In the genomic region with DNA sequence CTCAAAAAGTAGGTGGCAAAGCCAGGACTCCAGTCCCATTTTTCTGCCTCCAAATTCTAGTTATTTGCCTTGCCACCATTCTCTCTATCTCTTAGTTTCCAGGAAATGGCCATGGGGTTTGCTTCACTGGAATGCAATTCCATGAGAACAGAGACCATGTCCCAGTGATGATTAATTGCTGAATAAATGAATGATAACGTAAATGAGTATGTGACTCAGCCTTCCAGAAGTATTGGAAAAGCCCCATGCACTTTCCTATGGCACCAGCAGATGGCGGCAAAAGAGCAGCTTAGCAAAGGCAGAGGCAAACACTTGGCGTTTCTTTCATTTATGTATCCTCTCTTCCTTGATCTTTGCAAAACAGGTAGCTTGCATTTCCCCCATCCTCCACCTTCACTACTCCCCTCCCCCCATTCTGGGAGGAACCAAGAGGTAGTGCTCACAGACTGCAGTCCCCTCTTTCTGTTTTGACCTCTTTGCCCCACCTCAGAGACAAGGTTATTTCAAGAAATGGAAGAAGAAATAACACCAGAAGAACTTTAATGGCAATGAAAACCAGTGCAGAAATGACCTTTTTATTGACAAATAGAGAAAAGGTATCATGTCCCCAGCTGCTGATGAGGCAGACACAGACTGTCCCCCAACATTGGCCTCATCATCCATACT, we compare ENCODE assay signal across 8 cellular contexts. TPM values are rescaled to one million over a fixed set of nuclear protein-coding genes. Genes with fewer than 3 reads are reported as not detected.
DNase-seq lines count a peak whose midpoint lies in the region; ATAC-seq and TF ChIP-seq lines count a peak whose summit lies in the region.

No MANE protein-coding gene starts in this region.

- H3K9me2 ChIP-seq in PC-3 (replicated peaks; ENCODE audit: low read length), result no peaks in the 10 kb centered on the region

- H3K4me3 ChIP-seq in PC-3 (ENCODE audit: low read length) (no peak overlapping the region), osteoblast (ENCODE audit: insufficient read depth, low read length) (no peak overlapping the region), tibial nerve (no peak overlapping the region)

- DNase-seq in CD1c-positive myeloid dendritic cell (ENCODE audit: extremely low spot score) (peak; percentile 58), PC-3 (peak; percentile 98), activated T-helper 1 cell treated with Interleukin-2 at 50 U/mL for 16 hours (ENCODE audit: low read depth) (peak; percentile 20), fibroblast of the conjunctiva (ENCODE audit: low read depth) (peak; percentile 70), osteoblast (ENCODE audit: insufficient read length, low spot score, missing footprints) (peak; percentile 90), tibial nerve (ENCODE audit: low spot score in 2 of 2) (peak; percentile 77 to 89)

- no peak for TF ChIP-seq EP300 in tibial nerve (IDR thresholded peaks at IDR 0.05)

- intact Hi-C loops in PC-3 (cut with micrococcal nuclease), result loop anchor here (1.0 to 10.0 kb wide), 6 partner anchors 37 to 1828 kb away; no protein-coding TSS in a partner anchor

- H3K4me2 ChIP-seq in PC-3 (ENCODE audit: low read length) (peak overlapping the region; percentile 63), osteoblast (ENCODE audit: insufficient read depth, low read length) (peak overlapping the region; percentile 2)

- H3K79me2 ChIP-seq in PC-3 (ENCODE audit: low read length) (0 out of 2 replicates have a peak, but pooled peaks cover 4% of the 10 kb centered on the region), osteoblast (ENCODE audit: insufficient read depth, low read length) (no peaks in the 10 kb centered on the region)

- WGBS in tibial nerve, 2 donors, result 0 to 1% methylated on average over 3 of the region's 3 CpGs

- CTCF ChIA-PET in PC-3 (lab: Charles Lee), result interaction anchor here (0.5 to 1.0 kb wide), 8 partner anchors 38 to 1465 kb away, joined by 3 to 8 read pairs (median 4); no protein-coding TSS in a partner anchor

- H3K9me3 ChIP-seq in PC-3 (ENCODE audit: low read length) (no peaks in the 10 kb centered on the region), osteoblast (ENCODE audit: low read depth, low read length) (no peaks in the 10 kb centered on the region), tibial nerve (no peaks in the 10 kb centered on the region)

- H3K36me3 ChIP-seq in PC-3 (ENCODE audit: low read depth, low read length) (no peaks in the 10 kb centered on the region), osteoblast (ENCODE audit: insufficient read depth, low read length) (no peaks in the 10 kb centered on the region), tibial nerve (no peaks in the 10 kb centered on the region)

- ATAC-seq in HG03280 (IDR thresholded peaks at IDR 0.05; ENCODE audit: unreplicated experiment), result peak; percentile 54
- ATAC-seq in PC-3, result peak; percentile 44
- no peak for ATAC-seq in GM19397 (IDR thresholded peaks at IDR 0.05; ENCODE audit: unreplicated experiment)

- no TSS peak for BruUV-seq in PC-3 (replicated peaks; lab: Mats Ljungman, UMichigan)

- POLR2A ChIA-PET in PC-3 (lab: Charles Lee; ENCODE audit: unreplicated experiment), result interaction anchor here (0.6 kb wide), 1 partner anchor 1613 kb away, joined by 6 read pairs; no protein-coding TSS in a partner anchor

- H4K20me1 ChIP-seq in PC-3 (ENCODE audit: low read length), result no peaks in the 10 kb centered on the region
- no peaks in the 10 kb centered on the region for H4K20me1 ChIP-seq in osteoblast (ENCODE audit: insufficient read depth, low read length)

- TF ChIP-seq POLR2A in tibial nerve (IDR thresholded peaks at IDR 0.05), result no peak

- H3K27ac ChIP-seq in PC-3 (ENCODE audit: low read length), result peak overlapping the region; percentile 75
- no peak overlapping the region for H3K27ac ChIP-seq in osteoblast (ENCODE audit: low read depth, low read length)
- no peak overlapping the region for H3K27ac ChIP-seq in tibial nerve

- no peaks in the 10 kb centered on the region for H3F3A ChIP-seq in PC-3 (ENCODE audit: low read length, unreplicated experiment)

- peak overlapping the region; percentile 25 for H3K9ac ChIP-seq in PC-3 (ENCODE audit: low read length)

- H3K27me3 ChIP-seq in PC-3 (ENCODE audit: low read length) (no peaks in the 10 kb centered on the region), osteoblast (ENCODE audit: insufficient read depth, low read length) (peaks cover 23% of the 10 kb centered on the region), tibial nerve (peaks cover 0 to 39% of the 10 kb centered on the region in 2 donors)

- H2AFZ ChIP-seq in PC-3 (ENCODE audit: low read length) (no peak overlapping the region), osteoblast (ENCODE audit: low read length) (no peak overlapping the region)

- TF ChIP-seq CTCF in PC-3 (conservative IDR thresholded peaks at IDR 0.05; ENCODE audit: low read depth, low read length) (peak; percentile 96), osteoblast (IDR thresholded peaks at IDR 0.05; ENCODE audit: extremely low read depth, low read depth, low read length) (peak; percentile 97), tibial nerve (IDR thresholded peaks at IDR 0.05) (peak; percentile 83 to 93 (median 87))

- H3K4me1 ChIP-seq in PC-3 (ENCODE audit: insufficient read depth, low read length) (peaks cover 47% of the 10 kb centered on the region), osteoblast (ENCODE audit: insufficient read depth, low read length) (peaks cover 4% of the 10 kb centered on the region), tibial nerve (peaks cover 0 to 23% (median 0%) of the 10 kb centered on the region in 4 donors)

RNA-seq across cellular contexts. Expression of gene TBX3, which starts 21.3 kb away (rescaled TPM):
- total RNA-seq in PC-3 (2014; rRNA removed) (89.4 and 123 TPM in 2 replicates), osteoblast (11.9 and 14.1 TPM in 2 replicates), tibial nerve (10 to 100 TPM; 11.1 to 13.5 (median 12.3) TPM)

Comparison
In these comparisons a context has a peak if more than half of its experiments do, and no peak if none do; other contexts are left out.
1. DNase-seq: peak in every context shown above with its lines; median percentile 98 in PC-3; 90 in osteoblast; 83 in tibial nerve; 70 in fibroblast of the conjunctiva; 58 in CD1c-positive myeloid dendritic cell; 20 in activated T-helper 1 cell treated with Interleukin-2 at 50 U/mL for 16 hours.